13 cellular contexts compared by ENCODE assay signal in genomic region chrX:139967300-139967699, GRCh38. TPM values are rescaled to one million over a fixed set of nuclear protein-coding genes. Genes with fewer than 3 reads are reported as not detected.
DNase-seq lines count a peak whose midpoint lies in the region; ATAC-seq and TF ChIP-seq lines count a peak whose summit lies in the region.
"Had no signal": no experiment of that assay in that cellular context is flagged by ENCODE, and none has a peak within 500 bp of the region (broad histone marks: within the 10 kb centered on the region; RNA-seq: fewer than 3 reads in every experiment).

No MANE protein-coding gene starts in this region.

- no TSS peak for BruUV-seq in PC-3 (replicated peaks; lab: Mats Ljungman, UMichigan)

- peak; percentile 41 for TF ChIP-seq CTCF in BE2C (IDR thresholded peaks at IDR 0.05; ENCODE audit: low read depth, low read length)
- peak; percentile 47 for TF ChIP-seq CTCF in PC-3 (conservative IDR thresholded peaks at IDR 0.05; ENCODE audit: low read depth, low read length)
- peak; percentile 35 for TF ChIP-seq CTCF in fibroblast of villous mesenchyme (IDR thresholded peaks at IDR 0.05; ENCODE audit: insufficient read depth, low read depth, low read length)

- H3F3A ChIP-seq in PC-3 (ENCODE audit: low read length, unreplicated experiment): no peaks in the 10 kb centered on the region

- CTCF ChIA-PET in PC-3 (lab: Charles Lee): no interaction called here

- H3K4me3 ChIP-seq in BE2C (ENCODE audit: low read depth, low read length) (no peak overlapping the region), PC-3 (ENCODE audit: low read length) (no peak overlapping the region), fibroblast of villous mesenchyme (ENCODE audit: low read depth, low read length) (no peak overlapping the region)
- no peak overlapping the region for H3K4me3 ChIP-seq in effector memory CD4-positive, alpha-beta T cell (ENCODE audit: insufficient read depth, low read depth, low read length, poor library complexity, severe bottlenecking)
- H3K4me3 ChIP-seq: coronary artery had no signal

- no peak overlapping the region for H3K4me2 ChIP-seq in PC-3 (ENCODE audit: low read length)
- H3K4me2 ChIP-seq: KMS-11 had no signal

- no peaks in the 10 kb centered on the region for H3K27me3 ChIP-seq in BE2C
- H3K27me3 ChIP-seq in PC-3 (ENCODE audit: low read length): no peaks in the 10 kb centered on the region
- no peaks in the 10 kb centered on the region for H3K27me3 ChIP-seq in effector memory CD4-positive, alpha-beta T cell (replicated peaks; ENCODE audit: control insufficient read depth, insufficient read depth, low read length, poor library complexity, severe bottlenecking)

- DNase-seq in BE2C (peak; percentile 7), PC-3 (peak; percentile 35), fibroblast of villous mesenchyme (ENCODE audit: low read depth) (peak; percentile 1), T-helper 17 cell (no peak)
- DNase-seq in effector memory CD4-positive, alpha-beta T cell: no peak
- DNase-seq: stimulated activated CD8-positive, alpha-beta memory T cell treated with anti-CD3 and anti-CD28 coated beads, Interleukin-4, amount 100 ng/mL, for 48 hours had no signal

- no peaks in the 10 kb centered on the region for H4K20me1 ChIP-seq in PC-3 (ENCODE audit: low read length)

- no peaks in the 10 kb centered on the region for H3K36me3 ChIP-seq in BE2C
- H3K36me3 ChIP-seq in PC-3 (ENCODE audit: low read depth, low read length): no peaks in the 10 kb centered on the region
- no peaks in the 10 kb centered on the region for H3K36me3 ChIP-seq in effector memory CD4-positive, alpha-beta T cell (ENCODE audit: control insufficient read depth, insufficient read depth, low read length)

- intact Hi-C loops in PC-3 (cut with micrococcal nuclease): no loop called here

- H3K9me3 ChIP-seq in BE2C (no peaks in the 10 kb centered on the region), PC-3 (ENCODE audit: low read length) (no peaks in the 10 kb centered on the region), T-helper 17 cell (ENCODE audit: control insufficient read depth, low read length, poor library complexity, severe bottlenecking) (no peaks in the 10 kb centered on the region)
- no peaks in the 10 kb centered on the region for H3K9me3 ChIP-seq in effector memory CD4-positive, alpha-beta T cell (ENCODE audit: control insufficient read depth, low read length)

- POLR2A ChIA-PET in PC-3 (lab: Charles Lee; ENCODE audit: unreplicated experiment): no interaction called here

- no peak overlapping the region for H3K9ac ChIP-seq in PC-3 (ENCODE audit: low read length)
- H3K9ac ChIP-seq: KMS-11 had no signal

- no peak overlapping the region for H3K27ac ChIP-seq in PC-3 (ENCODE audit: low read length)
- no peak overlapping the region for H3K27ac ChIP-seq in effector memory CD4-positive, alpha-beta T cell (ENCODE audit: insufficient read depth, low read length, poor library complexity, severe bottlenecking)
- H3K27ac ChIP-seq: coronary artery, KMS-11, RWPE1 had no signal

- no peak overlapping the region for H3K4me3 Mint-ChIP-seq in T-helper 17 cell

- H3K79me2 ChIP-seq in PC-3 (ENCODE audit: low read length): no peaks in the 10 kb centered on the region

- H2AFZ ChIP-seq in PC-3 (ENCODE audit: low read length): no peak overlapping the region

- ATAC-seq in GM18867 (IDR thresholded peaks at IDR 0.05; ENCODE audit: unreplicated experiment) (peak; percentile 59), PC-3 (no peak), GM18907 (IDR thresholded peaks at IDR 0.05; ENCODE audit: unreplicated experiment) (no peak), T-helper 17 cell (no peak), HG03565 (IDR thresholded peaks at IDR 0.05; ENCODE audit: unreplicated experiment) (no peak)

- no peaks in the 10 kb centered on the region for H3K4me1 Mint-ChIP-seq in T-helper 17 cell

- no peaks in the 10 kb centered on the region for H3K9me2 ChIP-seq in PC-3 (replicated peaks; ENCODE audit: low read length)

- H3K27ac Mint-ChIP-seq in T-helper 17 cell: no peak overlapping the region

- peaks cover 12% of the 10 kb centered on the region for H3K27me3 Mint-ChIP-seq in T-helper 17 cell

- no peaks in the 10 kb centered on the region for H3K36me3 Mint-ChIP-seq in T-helper 17 cell (ENCODE audit: low read depth)

- no peaks in the 10 kb centered on the region for H3K4me1 ChIP-seq in BE2C
- H3K4me1 ChIP-seq in PC-3 (ENCODE audit: insufficient read depth, low read length): no peaks in the 10 kb centered on the region
- H3K4me1 ChIP-seq in effector memory CD4-positive, alpha-beta T cell (ENCODE audit: control insufficient read depth, insufficient read depth, low read length, poor library complexity, severe bottlenecking): no peaks in the 10 kb centered on the region

RNA-seq across cellular contexts. Expression of gene CXorf66, which starts 2.0 kb away (rescaled TPM):
- polyA plus RNA-seq in BE2C (2012; ENCODE audit: insufficient read depth, insufficient read length, low read depth): not detected
- total RNA-seq in PC-3 (2014; rRNA removed) (not detected in 2 replicates), fibroblast of villous mesenchyme (not detected in 2 replicates), T-helper 17 cell (not detected)
- total RNA-seq: renal cortical epithelial cell had no signal

RNA-seq across cellular contexts. Expression of gene ATP11C, which starts 34.4 kb away (rescaled TPM):
- polyA plus RNA-seq in BE2C (2012; ENCODE audit: insufficient read depth, insufficient read length, low read depth): 7.6 TPM
- total RNA-seq in PC-3 (2014; rRNA removed) (25.8 and 34.8 TPM in 2 replicates), fibroblast of villous mesenchyme (56.0 and 81.6 TPM in 2 replicates), T-helper 17 cell (10 to 100 TPM; 14.4 to 17.1 TPM)

Comparison
In these comparisons a context has a peak if more than half of its experiments do, and no peak if none do; other contexts are left out.
1. DNase-seq: peak in BE2C (single experiment), PC-3 (single experiment) and fibroblast of villous mesenchyme (single experiment); none in effector memory CD4-positive, alpha-beta T cell (0 of 3) and T-helper 17 cell (0 of 3).
2. Peak in every context shown above with its lines, with median percentiles within 50 percentile points of each other: CTCF ChIP-seq.